Comparison of ENCODE assay signal across 8 cellular contexts in the genomic region with DNA sequence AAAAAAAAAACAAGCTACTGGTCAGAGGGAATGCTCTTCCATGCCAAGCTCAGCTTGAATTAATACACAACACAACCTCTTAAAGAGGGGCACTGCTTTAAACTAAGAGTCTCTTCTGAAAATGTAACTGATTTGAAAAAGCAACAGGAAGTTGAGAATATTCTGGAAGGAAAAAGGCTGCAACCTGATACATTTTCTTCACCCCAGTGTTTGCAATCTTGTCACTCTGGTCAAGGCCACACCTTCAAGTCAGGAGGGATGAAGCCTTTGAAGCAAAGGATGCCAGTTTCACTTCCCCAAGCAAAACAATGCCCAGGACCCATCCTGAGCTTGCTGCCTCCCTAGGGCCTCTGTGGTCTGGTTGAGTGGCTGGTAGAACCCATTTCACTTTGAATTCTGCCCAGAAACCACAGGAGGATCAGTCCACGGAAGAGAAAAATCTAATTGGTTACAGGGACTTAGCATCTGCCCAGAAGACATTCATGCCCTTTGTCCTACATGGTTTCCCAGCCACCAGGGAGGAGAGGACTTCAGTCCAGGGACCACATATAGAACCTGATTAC.
DNase-seq lines count a peak whose midpoint lies in the region; ATAC-seq and FAIRE-seq lines count a peak whose summit lies in the region.

No MANE protein-coding gene starts in this region.

- no peaks in the 10 kb centered on the region for H3K79me1 ChIP-seq in neuronal stem cell (ENCODE audit: low read depth, low read length)

- no peaks in the 10 kb centered on the region for H3K36me3 ChIP-seq in neuronal stem cell (replicated peaks in 1 of 2; ENCODE audit: control insufficient read depth in 2 of 2, insufficient read depth in 2 of 2, low read length in 2 of 2)

- no peak overlapping the region for H3K4ac ChIP-seq in neuronal stem cell (ENCODE audit: low read length)

- no peak overlapping the region for H4K8ac ChIP-seq in neuronal stem cell (ENCODE audit: low read depth, low read length)

- FAIRE-seq in GM19239 (lab: Jason Lieb, UNC) (peak; percentile 49), RCC 7860 (lab: Jason Lieb, UNC) (peak; percentile 37)

- no peak overlapping the region for H3K9ac ChIP-seq in neuronal stem cell (ENCODE audit: low read depth, low read length, poor library complexity)

- no peaks in the 10 kb centered on the region for H3K9me3 ChIP-seq in neuronal stem cell (replicated peaks in 1 of 2; ENCODE audit: control insufficient read depth in 2 of 2, insufficient read depth in 1 of 2, low read depth in 1 of 2, low read length in 2 of 2)

- peaks cover 16% of the 10 kb centered on the region in 2 donors for H3K4me1 ChIP-seq in neuronal stem cell (ENCODE audit: control insufficient read depth in 2 of 2, insufficient read depth in 1 of 2, low read depth in 1 of 2, low read length in 2 of 2)

- intact Hi-C loops in activated T-helper 2 cell treated with anti-CD3 and anti-CD28 coated beads, Interferon-gamma antibody, Interleukin-2, Interleukin-4, amounts not matched to agents 10 μg/mL and 5 μg/mL and 100 μg/mL, durations not matched to agents 14 hours and 24 hours and 36 hours (cut with micrococcal nuclease) = no loop called here

- no peak overlapping the region for H2BK12ac ChIP-seq in neuronal stem cell (ENCODE audit: low read length)

- no peak overlapping the region for H3K27ac ChIP-seq in neuronal stem cell (replicated peaks; ENCODE audit: low read length)

- H3K27ac Mint-ChIP-seq in activated T-helper 2 cell treated with anti-CD3 and anti-CD28 coated beads, Interferon-gamma antibody, Interleukin-2, Interleukin-4, amounts not matched to agents 10 μg/mL and 5 μg/mL and 100 μg/mL, durations not matched to agents 14 hours and 24 hours and 36 hours = no peak overlapping the region

- no peaks in the 10 kb centered on the region for H3K36me3 Mint-ChIP-seq in activated T-helper 2 cell treated with anti-CD3 and anti-CD28 coated beads, Interferon-gamma antibody, Interleukin-2, Interleukin-4, amounts not matched to agents 10 μg/mL and 5 μg/mL and 100 μg/mL, durations not matched to agents 14 hours and 24 hours and 36 hours (ENCODE audit: low read depth)

- H3K27me3 ChIP-seq in neuronal stem cell (ENCODE audit: control insufficient read depth in 3 of 3, insufficient read depth in 3 of 3, low read depth in 1 of 3, low read length in 3 of 3) = no peaks in the 10 kb centered on the region

- H2AFZ ChIP-seq in neuronal stem cell (ENCODE audit: low read length) = peak overlapping the region; percentile 68

- no peak overlapping the region for H3K23ac ChIP-seq in neuronal stem cell (ENCODE audit: low read depth, low read length, poor library complexity)

- H2BK15ac ChIP-seq in neuronal stem cell (ENCODE audit: low read length) = no peak overlapping the region

- H4K91ac ChIP-seq in neuronal stem cell (ENCODE audit: low read depth, low read length, poor library complexity) = no peak overlapping the region

- no peak overlapping the region for H2BK120ac ChIP-seq in neuronal stem cell (ENCODE audit: low read depth, low read length)

- no peak overlapping the region for H3K14ac ChIP-seq in neuronal stem cell (ENCODE audit: low read length)

- ATAC-seq in HG03060 (IDR thresholded peaks at IDR 0.05; ENCODE audit: low read depth, unreplicated experiment) = peak; percentile 62

- no peaks in the 10 kb centered on the region for H3K4me1 Mint-ChIP-seq in activated T-helper 2 cell treated with anti-CD3 and anti-CD28 coated beads, Interferon-gamma antibody, Interleukin-2, Interleukin-4, amounts not matched to agents 10 μg/mL and 5 μg/mL and 100 μg/mL, durations not matched to agents 14 hours and 24 hours and 36 hours (ENCODE audit: low read depth)

- DNase-seq in GM19239 (ENCODE audit: insufficient read length, low spot score) (peak; percentile 21), RCC 7860 (ENCODE audit: low spot score) (no peak), neuronal stem cell (ENCODE audit: low spot score) (no peak), G401 (ENCODE audit: low spot score) (no peak), dedifferentiated amniotic fluid mesenchymal stem cell (ENCODE audit: extremely low spot score) (no peak)
- no peak for DNase-seq in stimulated activated CD4-positive, alpha-beta T cell treated with anti-CD3 and anti-CD28 coated beads, Interleukin-1b, Interleukin-23, amount 100 ng/mL, for 48 hours
- no peak for DNase-seq in activated T-helper 2 cell treated with anti-CD3 and anti-CD28 coated beads, Interferon-gamma antibody, Interleukin-2, Interleukin-4, amounts not matched to agents 10 μg/mL and 5 μg/mL and 100 μg/mL, durations not matched to agents 14 hours and 24 hours and 36 hours (ENCODE audit: low spot score)

- H3K4me3 ChIP-seq in neuronal stem cell (ENCODE audit: low read length in 2 of 2) = no peak overlapping the region

- H2BK5ac ChIP-seq in neuronal stem cell (ENCODE audit: low read length) = no peak overlapping the region

- H3K4me2 ChIP-seq in neuronal stem cell (ENCODE audit: insufficient read depth, low read length, poor library complexity, severe bottlenecking) = no peak overlapping the region

- no peak overlapping the region for H2AK5ac ChIP-seq in neuronal stem cell (ENCODE audit: low read depth, low read length)

- in situ Hi-C loops in G401 (cut with HindIII; ENCODE audit: low sequenced_read_pairs) = no loop called here

- H3K4me3 Mint-ChIP-seq in activated T-helper 2 cell treated with anti-CD3 and anti-CD28 coated beads, Interferon-gamma antibody, Interleukin-2, Interleukin-4, amounts not matched to agents 10 μg/mL and 5 μg/mL and 100 μg/mL, durations not matched to agents 14 hours and 24 hours and 36 hours (ENCODE audit: low read depth) = no peak overlapping the region

- H3K18ac ChIP-seq in neuronal stem cell (ENCODE audit: low read length) = no peak overlapping the region

- no peaks in the 10 kb centered on the region for H3K9me3 Mint-ChIP-seq in activated T-helper 2 cell treated with anti-CD3 and anti-CD28 coated beads, Interferon-gamma antibody, Interleukin-2, Interleukin-4, amounts not matched to agents 10 μg/mL and 5 μg/mL and 100 μg/mL, durations not matched to agents 14 hours and 24 hours and 36 hours

- WGBS in neuronal stem cell (ENCODE audit: extremely low coverage in 2 of 2, insufficient read length in 2 of 2, insufficient replicate concordance in 1 of 2), 2 donors = no CpG with 5 or more reads among the region's 1 CpG

- H3K27me3 Mint-ChIP-seq in activated T-helper 2 cell treated with anti-CD3 and anti-CD28 coated beads, Interferon-gamma antibody, Interleukin-2, Interleukin-4, amounts not matched to agents 10 μg/mL and 5 μg/mL and 100 μg/mL, durations not matched to agents 14 hours and 24 hours and 36 hours (ENCODE audit: low read depth) = no peaks in the 10 kb centered on the region
